In genomic region chr10:5499493-5499800, GRCh38 we compare ENCODE assay signal across 1 cellular context.
TF ChIP-seq lines count a peak whose summit lies in the region.

Gene CALML5 (minus strand): TSS chr10:5499570. CDS start chr10:5499438, 132 bp downstream.

TF ChIP-seq in GM23338, 12 proteins besides CTCF, POLR2A, EP300 and RAD21 (continued from another document):
- TF ChIP-seq ZNF462 (CRISPR knock-in tag; IDR thresholded peaks at IDR 0.05), result no peak
- TF ChIP-seq ETS1 (IDR thresholded peaks at IDR 0.05), result no peak
- TF ChIP-seq CREB1 (CRISPR knock-in tag; IDR thresholded peaks at IDR 0.05; ENCODE audit: low read depth), result no peak
- TF ChIP-seq EZH2phosphoT487 (IDR thresholded peaks at IDR 0.05; ENCODE audit: unreplicated experiment), result no peak
- no peak for TF ChIP-seq ZNF331 (CRISPR knock-in tag; IDR thresholded peaks at IDR 0.05; ENCODE audit: low read depth)
- no peak for TF ChIP-seq REST (IDR thresholded peaks at IDR 0.05; ENCODE audit: unreplicated experiment)
- no peak for TF ChIP-seq NANOG (IDR thresholded peaks at IDR 0.05; ENCODE audit: borderline replicate concordance)
- no peak for TF ChIP-seq POLR2AphosphoS5 (IDR thresholded peaks at IDR 0.05; ENCODE audit: low read depth)
